In genomic region chr12:52202361-52203078, GRCh38 we compare ENCODE assay signal across 1 cellular context.
TF ChIP-seq lines count a peak whose summit lies in the region.

No MANE protein-coding gene starts in this region.

TF ChIP-seq in GM23338, 12 proteins besides CTCF, POLR2A, EP300 and RAD21 (continued from another document):
- TF ChIP-seq REST (IDR thresholded peaks at IDR 0.05; ENCODE audit: unreplicated experiment) (no peak), ZNF114 (CRISPR knock-in tag; IDR thresholded peaks at IDR 0.05) (no peak), STAT1 (IDR thresholded peaks at IDR 0.05; ENCODE audit: unreplicated experiment) (no peak), ZNF462 (CRISPR knock-in tag; IDR thresholded peaks at IDR 0.05) (no peak), NANOG (IDR thresholded peaks at IDR 0.05; ENCODE audit: borderline replicate concordance) (no peak), ZNF331 (CRISPR knock-in tag; IDR thresholded peaks at IDR 0.05; ENCODE audit: low read depth) (no peak), EZH2phosphoT487 (IDR thresholded peaks at IDR 0.05; ENCODE audit: unreplicated experiment) (no peak), CREB1 (CRISPR knock-in tag; IDR thresholded peaks at IDR 0.05; ENCODE audit: low read depth) (no peak), JUNB (IDR thresholded peaks at IDR 0.05; ENCODE audit: unreplicated experiment) (no peak)
TF ChIP-seq in GM23338: peak in this region for 0.
